ENCODE assay signal across 32 cellular contexts in genomic region chr1:34028381-34029055, GRCh38.
"Had no signal": no experiment of that assay in that cellular context is flagged by ENCODE, and none has a peak within 500 bp of the region (broad histone marks: within the 10 kb centered on the region; RNA-seq: fewer than 3 reads in every experiment).

No MANE protein-coding gene starts in this region.

- H3K36me3 Mint-ChIP-seq: activated naive CD4-positive, alpha-beta T cell treated with anti-CD3 and anti-CD28 coated beads, Interleukin-2, amount 10 ng/mL, durations not matched to agents 7 days and 5 days; activated naive CD4-positive, alpha-beta T cell treated with anti-CD3 and anti-CD28 coated beads, Interleukin-2, amount 50 U/mL, for 72 hours; activated naive CD8-positive, alpha-beta T cell treated with anti-CD3 and anti-CD28 coated beads, Interleukin-2, amount 10 ng/mL, durations not matched to agents 7 days and 5 days had no signal

- H3K4me1 Mint-ChIP-seq: activated CD4-positive, alpha-beta memory T cell treated with anti-CD3 and anti-CD28 coated beads, Interleukin-2, amount 10 ng/mL, durations not matched to agents 7 days and 5 days; activated CD4-positive, alpha-beta T cell treated with anti-CD3 and anti-CD28 coated beads, Interleukin-2, amount 10 ng/mL, durations not matched to agents 7 days and 5 days; activated naive CD4-positive, alpha-beta T cell treated with anti-CD3 and anti-CD28 coated beads, Interleukin-2, amount 10 ng/mL, durations not matched to agents 7 days and 5 days; activated naive CD8-positive, alpha-beta T cell treated with anti-CD3 and anti-CD28 coated beads, Interleukin-2, amount 10 ng/mL, durations not matched to agents 7 days and 5 days; brain; endodermal cell had no signal

- DNase-seq: activated CD4-positive, alpha-beta memory T cell treated with anti-CD3 and anti-CD28 coated beads, Interleukin-2, amount 10 ng/mL, durations not matched to agents 7 days and 5 days; activated CD4-positive, alpha-beta T cell treated with anti-CD3 and anti-CD28 coated beads for 1 hour; activated CD4-positive, alpha-beta T cell treated with anti-CD3 and anti-CD28 coated beads for 4 hours; activated CD4-positive, alpha-beta T cell treated with anti-CD3 and anti-CD28 coated beads, Interleukin-2, amount 10 ng/mL, durations not matched to agents 7 days and 5 days; activated CD4-positive, alpha-beta T cell treated with anti-CD3 and anti-CD28 coated beads, Interleukin-2, amount 50 U/mL, for 4 hours; activated CD4-positive, CD25-positive, alpha-beta regulatory T cell; activated effector memory CD4-positive, alpha-beta T cell treated with anti-CD3 and anti-CD28 coated beads, Interleukin-2, amount 50 U/mL, for 16 hours; activated naive CD4-positive, alpha-beta T cell; activated naive CD4-positive, alpha-beta T cell treated with anti-CD3 and anti-CD28 coated beads, Interleukin-2, amount 10 ng/mL, durations not matched to agents 7 days and 5 days; activated naive CD8-positive, alpha-beta T cell treated with anti-CD3 and anti-CD28 coated beads, Interleukin-2, amount 10 ng/mL, durations not matched to agents 7 days and 5 days; activated T-cell treated with anti-CD3 and anti-CD28 coated beads, Interleukin-2, amount 50 U/mL, for 4 hours; central memory CD4-positive, alpha-beta T cell; cerebellar nuclear complex; colonic mucosa; dorsolateral prefrontal cortex; effector memory CD4-positive, alpha-beta T cell; endodermal cell; foreskin fibroblast; gastrocnemius medialis; glutamatergic neuron; heart left ventricle; T-helper 1 cell; T-helper 2 cell had no signal

- H3K9me3 ChIP-seq: ascending aorta, breast epithelium, colonic mucosa, gastrocnemius medialis, heart left ventricle had no signal

- H3K27me3 ChIP-seq: ascending aorta, breast epithelium, cardiac muscle cell, colonic mucosa, dorsolateral prefrontal cortex had no signal

- H3K4me1 ChIP-seq: ascending aorta, breast epithelium, colonic mucosa, gastrocnemius medialis, heart left ventricle had no signal

- H3K27ac Mint-ChIP-seq: activated CD4-positive, alpha-beta memory T cell treated with anti-CD3 and anti-CD28 coated beads, Interleukin-2, amount 10 ng/mL, durations not matched to agents 7 days and 5 days; activated CD4-positive, alpha-beta T cell treated with anti-CD3 and anti-CD28 coated beads, Interleukin-2, amount 10 ng/mL, durations not matched to agents 7 days and 5 days; activated naive CD4-positive, alpha-beta T cell treated with anti-CD3 and anti-CD28 coated beads, Interleukin-2, amount 10 ng/mL, durations not matched to agents 7 days and 5 days; activated naive CD4-positive, alpha-beta T cell treated with anti-CD3 and anti-CD28 coated beads, Interleukin-2, amount 50 U/mL, for 72 hours; activated naive CD8-positive, alpha-beta T cell treated with anti-CD3 and anti-CD28 coated beads, Interleukin-2, amount 10 ng/mL, durations not matched to agents 7 days and 5 days; activated T-helper 1 cell treated with anti-CD3 and anti-CD28 coated beads, Interleukin-12 subunit alpha, Interleukin-12 subunit beta, Interleukin-2, Interleukin-4 antibody, amounts not matched to agents 30 ng/mL and 10 ng/mL and 1 ng/mL, durations not matched to agents 14 hours and 24 hours and 36 hours; activated T-helper 2 cell treated with anti-CD3 and anti-CD28 coated beads, Interferon-gamma antibody, Interleukin-2, Interleukin-4, amounts not matched to agents 10 μg/mL and 5 μg/mL and 100 μg/mL, durations not matched to agents 14 hours and 24 hours and 36 hours; brain; dendritic cell treated with granulocyte-macrophage colony-stimulating factor and Interleukin-4, amounts not matched to agents 40 ng/mL and 50 ng/mL, for 4 days; endodermal cell had no signal

- H3K36me3 ChIP-seq: ascending aorta, breast epithelium, cardiac muscle cell, colonic mucosa, gastrocnemius medialis, heart left ventricle had no signal

- H3K4me3 ChIP-seq: ascending aorta, breast epithelium, cardiac muscle cell, colonic mucosa, dorsolateral prefrontal cortex, gastrocnemius medialis, heart left ventricle had no signal

- H3K27me3 Mint-ChIP-seq: brain had no signal

- H3K9me3 Mint-ChIP-seq: activated CD4-positive, alpha-beta memory T cell treated with anti-CD3 and anti-CD28 coated beads, Interleukin-2, amount 10 ng/mL, durations not matched to agents 7 days and 5 days; activated CD4-positive, alpha-beta T cell treated with anti-CD3 and anti-CD28 coated beads, Interleukin-2, amount 10 ng/mL, durations not matched to agents 7 days and 5 days; activated naive CD4-positive, alpha-beta T cell treated with anti-CD3 and anti-CD28 coated beads, Interleukin-2, amount 10 ng/mL, durations not matched to agents 7 days and 5 days; activated naive CD4-positive, alpha-beta T cell treated with anti-CD3 and anti-CD28 coated beads, Interleukin-2, amount 50 U/mL, for 72 hours; activated naive CD8-positive, alpha-beta T cell treated with anti-CD3 and anti-CD28 coated beads, Interleukin-2, amount 10 ng/mL, durations not matched to agents 7 days and 5 days; activated T-cell treated with anti-CD3 and anti-CD28 coated beads, Interleukin-2, amount 50 U/mL, for 4 hours; activated T-helper 1 cell treated with anti-CD3 and anti-CD28 coated beads, Interleukin-12 subunit alpha, Interleukin-12 subunit beta, Interleukin-2, Interleukin-4 antibody, amounts not matched to agents 30 ng/mL and 10 ng/mL and 1 ng/mL, durations not matched to agents 14 hours and 24 hours and 36 hours; activated T-helper 2 cell treated with anti-CD3 and anti-CD28 coated beads, Interferon-gamma antibody, Interleukin-2, Interleukin-4, amounts not matched to agents 10 μg/mL and 5 μg/mL and 100 μg/mL, durations not matched to agents 14 hours and 24 hours and 36 hours; brain; dendritic cell treated with granulocyte-macrophage colony-stimulating factor and Interleukin-4, amounts not matched to agents 40 ng/mL and 50 ng/mL, for 4 days; endodermal cell had no signal

- ATAC-seq: activated naive CD4-positive, alpha-beta T cell treated with anti-CD3 and anti-CD28 coated beads, Interleukin-2, amount 50 U/mL, for 72 hours; activated T-cell treated with anti-CD3 and anti-CD28 coated beads, Interleukin-2, amount 50 U/mL, for 4 hours; esophagus mucosa; gastrocnemius medialis; heart left ventricle had no signal

- H3K4me3 Mint-ChIP-seq: activated CD4-positive, alpha-beta memory T cell treated with anti-CD3 and anti-CD28 coated beads, Interleukin-2, amount 10 ng/mL, durations not matched to agents 7 days and 5 days; activated CD4-positive, alpha-beta T cell treated with anti-CD3 and anti-CD28 coated beads, Interleukin-2, amount 10 ng/mL, durations not matched to agents 7 days and 5 days; activated naive CD4-positive, alpha-beta T cell treated with anti-CD3 and anti-CD28 coated beads, Interleukin-2, amount 10 ng/mL, durations not matched to agents 7 days and 5 days; activated naive CD8-positive, alpha-beta T cell treated with anti-CD3 and anti-CD28 coated beads, Interleukin-2, amount 10 ng/mL, durations not matched to agents 7 days and 5 days; activated T-cell treated with anti-CD3 and anti-CD28 coated beads, Interleukin-2, amount 50 U/mL, for 4 hours; activated T-helper 1 cell treated with anti-CD3 and anti-CD28 coated beads, Interleukin-12 subunit alpha, Interleukin-12 subunit beta, Interleukin-2, Interleukin-4 antibody, amounts not matched to agents 30 ng/mL and 10 ng/mL and 1 ng/mL, durations not matched to agents 14 hours and 24 hours and 36 hours; brain; dendritic cell treated with granulocyte-macrophage colony-stimulating factor and Interleukin-4, amounts not matched to agents 40 ng/mL and 50 ng/mL, for 4 days; endodermal cell had no signal

- H3K27ac ChIP-seq: ascending aorta, breast epithelium, cardiac muscle cell, colonic mucosa, dorsolateral prefrontal cortex, gastrocnemius medialis, heart left ventricle had no signal
